9 cellular contexts compared by ENCODE assay signal in the genomic region with DNA sequence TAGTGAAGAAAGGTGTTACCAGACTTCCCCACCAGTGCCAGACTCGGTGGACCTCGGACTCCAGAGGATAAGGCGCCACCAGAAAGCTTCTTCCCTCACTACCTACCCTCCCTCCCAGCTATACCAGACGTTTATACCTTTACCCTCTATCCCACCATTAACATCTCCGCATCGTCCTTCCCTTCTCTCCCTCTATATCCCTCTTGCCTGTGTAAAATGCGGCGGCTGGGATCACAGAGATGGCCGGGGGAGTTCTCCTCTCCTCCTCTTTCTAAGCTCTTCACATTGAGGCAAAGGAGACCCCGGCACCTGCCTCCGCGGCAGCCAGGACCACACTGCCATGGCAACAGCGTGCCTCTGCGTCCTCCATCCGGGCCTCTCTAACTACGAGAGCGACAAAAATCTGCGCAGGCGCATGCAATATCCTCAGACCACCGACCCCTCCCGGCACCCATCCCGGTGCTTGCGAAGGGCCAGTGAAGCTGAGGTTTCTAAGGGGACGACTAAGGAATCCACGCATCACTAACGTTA. TPM values are rescaled to one million over a fixed set of nuclear protein-coding genes. Genes with fewer than 3 reads are reported as not detected.
DNase-seq lines count a peak whose midpoint lies in the region; ATAC-seq and TF ChIP-seq lines count a peak whose summit lies in the region.
"Had no signal": no experiment of that assay in that cellular context is flagged by ENCODE, and none has a peak within 500 bp of the region (broad histone marks: within the 10 kb centered on the region; RNA-seq: fewer than 3 reads in every experiment).

A gene (minus strand): TSS at position 394 of the 531 bp plus-strand sequence. CDS start 2,547 bp downstream, outside the sequence.

- DNase-seq in HK-2 (ENCODE audit: unreplicated experiment) (peak; percentile 28), SK-N-SH (peak; percentile 84), amniotic epithelial cell (ENCODE audit: low read depth) (peak; percentile 57), hepatic stellate cell (ENCODE audit: low spot score) (peak; percentile 10), putamen (ENCODE audit: low spot score) (peak; percentile 81), vagina (ENCODE audit: extremely low spot score in 2 of 2) (no peak), KBM-7 (no peak)

- intact Hi-C loops in vagina (cut with DNase I): no loop called here

- H3F3A ChIP-seq in SK-N-SH (replicated peaks; ENCODE audit: insufficient read depth): no peaks in the 10 kb centered on the region

- H3K4me2 ChIP-seq in SK-N-SH: peak within 1 kb of the TSS; percentile 76

- H3K4me3 ChIP-seq in SK-N-SH (ENCODE audit: low read depth in 2 of 2, low read length in 1 of 2) (peak within 1 kb of the TSS; percentile 77 to 94), vagina (peak within 1 kb of the TSS; percentile 14 to 40)

- 2% methylated on average over 25 of the region's 26 CpGs for whole genome bisulfite sequencing in SK-N-SH (ENCODE audit: low lambda C conversion rate)

- POLR2A ChIA-PET in SK-N-SH (lab: Yijun Ruan, JAX): interaction anchor here (0.8 to 1.6 kb wide), 3 partner anchors 9 to 59 kb away, joined by 3 to 7 read pairs (median 5); a partner anchor contains a TSS

- peak within 1 kb of the TSS in 1 of 2 experiments; percentile 80; a peak in 3 of 4 replicates for H3K27ac ChIP-seq in SK-N-SH (ENCODE audit: low read depth in 2 of 2, low read length in 1 of 2)
- no peak within 1 kb of the TSS for H3K27ac ChIP-seq in vagina

- no peak for TF ChIP-seq POLR2A in vagina (IDR thresholded peaks at IDR 0.05)

- ATAC-seq in GM18511 (IDR thresholded peaks at IDR 0.05; ENCODE audit: unreplicated experiment): peak; percentile 98
- ATAC-seq: left colon had no signal

- TF ChIP-seq RAD21 in SK-N-SH (IDR thresholded peaks at IDR 0.05; ENCODE audit: low read length): no peak

- peaks cover 0 to 4% of the 10 kb centered on the region in 2 experiments; a peak in 1 of 4 replicates for H3K4me1 ChIP-seq in SK-N-SH (ENCODE audit: control insufficient read depth in 1 of 2, insufficient read depth in 2 of 2, low read depth in 1 of 2, low read length in 1 of 2)
- peaks cover 6% of the 10 kb centered on the region for H3K4me1 ChIP-seq in vagina

- in situ Hi-C loops in KBM-7 (cut with MboI; ENCODE audit: low pct_unique_long_range_greater_than_20kb, low sequenced_read_pairs): no loop called here

- H2AFZ ChIP-seq in SK-N-SH (ENCODE audit: low read depth): peak within 1 kb of the TSS; percentile 99

- H3K9me3 ChIP-seq in SK-N-SH: no peaks in the 10 kb centered on the region
- no peaks in the 10 kb centered on the region for H3K9me3 ChIP-seq in vagina

- no peaks in the 10 kb centered on the region for H3K9me2 ChIP-seq in SK-N-SH

- no peak for TF ChIP-seq EP300 in SK-N-SH (IDR thresholded peaks at IDR 0.05; ENCODE audit: borderline replicate concordance in 1 of 2, low read depth in 1 of 2, low read length in 1 of 2)

- H3K27me3 ChIP-seq in SK-N-SH (ENCODE audit: insufficient read depth) (no peaks in the 10 kb centered on the region), vagina (no peaks in the 10 kb centered on the region)

- TF ChIP-seq CTCF in SK-N-SH (IDR thresholded peaks at IDR 0.05) (no peak), vagina (IDR thresholded peaks at IDR 0.05) (no peak)

- CTCF ChIA-PET in SK-N-SH (lab: Yijun Ruan, JAX): interaction anchor here (0.6 to 1.2 kb wide), 4 partner anchors 40 to 1084 kb away, joined by 3 to 4 read pairs (median 3); no protein-coding TSS in a partner anchor

- H3K9ac ChIP-seq in SK-N-SH: peak within 1 kb of the TSS; percentile 53

- H3K79me2 ChIP-seq in SK-N-SH (ENCODE audit: insufficient read depth): no peaks in the 10 kb centered on the region; the same call in 1 of the 2 replicates

- peaks cover 0 to 11% of the 10 kb centered on the region in 2 experiments for H3K36me3 ChIP-seq in SK-N-SH (replicated peaks in 1 of 2; ENCODE audit: control insufficient read depth in 1 of 2, insufficient read depth in 2 of 2, low read length in 1 of 2)
- H3K36me3 ChIP-seq in vagina: no peaks in the 10 kb centered on the region

- H4K20me1 ChIP-seq in SK-N-SH (ENCODE audit: insufficient read depth): no peaks in the 10 kb centered on the region

TF ChIP-seq in SK-N-SH, 30 proteins besides CTCF, POLR2A, EP300 and RAD21:
- TF ChIP-seq, protein P1, sequence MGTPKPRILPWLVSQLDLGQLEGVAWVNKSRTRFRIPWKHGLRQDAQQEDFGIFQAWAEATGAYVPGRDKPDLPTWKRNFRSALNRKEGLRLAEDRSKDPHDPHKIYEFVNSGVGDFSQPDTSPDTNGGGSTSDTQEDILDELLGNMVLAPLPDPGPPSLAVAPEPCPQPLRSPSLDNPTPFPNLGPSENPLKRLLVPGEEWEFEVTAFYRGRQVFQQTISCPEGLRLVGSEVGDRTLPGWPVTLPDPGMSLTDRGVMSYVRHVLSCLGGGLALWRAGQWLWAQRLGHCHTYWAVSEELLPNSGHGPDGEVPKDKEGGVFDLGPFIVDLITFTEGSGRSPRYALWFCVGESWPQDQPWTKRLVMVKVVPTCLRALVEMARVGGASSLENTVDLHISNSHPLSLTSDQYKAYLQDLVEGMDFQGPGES (IDR thresholded peaks at IDR 0.05; ENCODE audit: low read depth, low read length): no peak
- TF ChIP-seq MXI1 (IDR thresholded peaks at IDR 0.05; ENCODE audit: low read depth, low read length) (peak; percentile 92), RXRA (IDR thresholded peaks at IDR 0.05; ENCODE audit: borderline replicate concordance, low read depth) (no peak), RFX5 (IDR thresholded peaks at IDR 0.05; ENCODE audit: low read length) (peak; percentile 64; the same call in 1 of the 2 replicates), POLR2AphosphoS5 (IDR thresholded peaks at IDR 0.05; ENCODE audit: low read depth, low read length) (peak; percentile 91), ELF1 (IDR thresholded peaks at IDR 0.05) (no peak), FOXM1 (IDR thresholded peaks at IDR 0.05; ENCODE audit: low read depth) (no peak), NRF1 (IDR thresholded peaks at IDR 0.05; ENCODE audit: low read depth, low read length) (peak; percentile 86), TAF1 (IDR thresholded peaks at IDR 0.05; ENCODE audit: borderline replicate concordance, low read depth, low read length) (peak; percentile 57; the same call in 1 of the 2 replicates), JUND (IDR thresholded peaks at IDR 0.05) (no peak)
- TF ChIP-seq, protein P2, sequence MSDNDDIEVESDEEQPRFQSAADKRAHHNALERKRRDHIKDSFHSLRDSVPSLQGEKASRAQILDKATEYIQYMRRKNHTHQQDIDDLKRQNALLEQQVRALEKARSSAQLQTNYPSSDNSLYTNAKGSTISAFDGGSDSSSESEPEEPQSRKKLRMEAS (IDR thresholded peaks at IDR 0.05; ENCODE audit: low read depth): peak; percentile 48
TF ChIP-seq in SK-N-SH: peak in this region for 6.

RNA-seq across cellular contexts. Expression of the gene that starts here (rescaled TPM):
- polyA plus RNA-seq in SK-N-SH (2012; rRNA removed): 1.2 TPM in 2 replicates
- 2.1 and 2.5 TPM in 2 replicates for polyA plus RNA-seq in SK-N-SH (2012; cell fraction: cytosol; rRNA removed)
- polyA plus RNA-seq in SK-N-SH (2012; cell fraction: nucleus; rRNA removed): 0.40 and 1.0 TPM in 2 replicates
- 1.5 TPM for total RNA-seq in vagina

Comparison
In these comparisons a context has a peak if more than half of its experiments do, and no peak if none do; other contexts are left out.
1. DNase-seq: peak in HK-2 (single experiment), SK-N-SH (single experiment), amniotic epithelial cell (single experiment), hepatic stellate cell (single experiment) and putamen (single experiment); none in vagina (0 of 2) and KBM-7 (single experiment).